In the genomic region with DNA sequence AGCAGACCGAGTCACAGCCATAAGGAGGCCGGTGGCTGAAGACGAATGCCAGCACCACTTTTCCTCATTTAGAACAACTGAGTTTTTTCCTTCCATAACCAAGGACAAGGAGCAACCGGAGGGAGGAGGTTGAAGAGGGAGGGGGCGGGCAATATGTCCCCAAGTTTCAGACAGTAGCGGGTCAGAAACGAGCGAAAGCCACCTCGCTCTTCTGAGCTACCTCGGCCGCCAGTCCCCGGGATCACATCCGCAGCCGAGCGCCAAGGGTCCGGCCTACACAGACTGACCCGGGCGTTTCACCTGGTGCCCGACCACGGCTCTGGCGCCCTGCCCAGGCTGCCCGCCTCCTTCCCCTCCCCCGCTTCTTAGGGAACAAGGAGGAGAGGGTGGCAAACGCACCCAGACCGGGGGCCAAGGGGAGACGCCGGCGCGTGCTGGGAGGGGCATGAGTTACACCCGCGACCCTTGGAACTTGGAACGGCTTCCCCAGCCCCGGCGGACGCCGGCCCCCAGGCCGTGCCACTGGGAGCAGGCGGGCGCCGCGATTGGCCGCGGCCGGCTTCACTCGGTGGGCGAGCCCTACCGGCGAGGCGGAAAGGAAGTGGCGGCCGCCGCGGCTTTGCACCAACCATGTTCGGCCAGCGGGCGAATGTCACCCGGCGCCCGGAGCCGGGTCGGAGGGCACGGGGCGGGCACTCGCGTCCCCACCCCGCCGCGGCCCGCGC, we compare ENCODE assay signal across 8 cellular contexts. TPM values are rescaled to one million over a fixed set of nuclear protein-coding genes. Genes with fewer than 3 reads are reported as not detected.
DNase-seq lines count a peak whose midpoint lies in the region; ATAC-seq and TF ChIP-seq lines count a peak whose summit lies in the region.

No MANE protein-coding gene starts in this region.

- in situ Hi-C loops in astrocyte of the spinal cord (cut with HindIII; ENCODE audit: low sequenced_read_pairs): no loop called here

- no peak for TF ChIP-seq CTCF in Calu3 (IDR thresholded peaks at IDR 0.05; ENCODE audit: unreplicated experiment)
- TF ChIP-seq CTCF in astrocyte of the spinal cord (IDR thresholded peaks at IDR 0.05; ENCODE audit: low read depth, low read length): no peak

- peak; percentile 78 for DNase-seq in Calu3
- peak; percentile 33 for DNase-seq in HuH-7.5 (ENCODE audit: low spot score)
- peak; percentile 19 to 55 (median 54) for DNase-seq in T-helper 17 cell
- peak; percentile 62 for DNase-seq in astrocyte of the spinal cord (ENCODE audit: low read depth, low spot score)
- peak; percentile 62 to 75 for DNase-seq in hippocampal formation (lab: John Stamatoyannopoulos, UW)
- DNase-seq in cerebellar nuclear complex (lab: John Stamatoyannopoulos, UW): no peak

- H3K27ac Mint-ChIP-seq in Calu3 (ENCODE audit: unreplicated experiment) (peak overlapping the region; percentile 74), T-helper 17 cell (peak overlapping the region; percentile 91)

- no TSS peak for BruUV-seq in Calu3 (replicated peaks; lab: Mats Ljungman, UMichigan)

- CTCF ChIA-PET in Calu3 (lab: Charles Lee): no interaction called here

- peaks cover 11% of the 10 kb centered on the region for H3K4me1 Mint-ChIP-seq in Calu3 (ENCODE audit: low read depth, unreplicated experiment)
- H3K4me1 Mint-ChIP-seq in T-helper 17 cell: peaks cover 46% of the 10 kb centered on the region

- no peaks in the 10 kb centered on the region for H3K9me3 Mint-ChIP-seq in Calu3 (ENCODE audit: low read depth, unreplicated experiment)

- H3K4me3 Mint-ChIP-seq in Calu3 (ENCODE audit: low read depth, unreplicated experiment) (peak overlapping the region; percentile 88), T-helper 17 cell (peak overlapping the region; percentile 90)

- H3K4me3 ChIP-seq in astrocyte of the spinal cord (ENCODE audit: low read depth, low read length): peak overlapping the region; percentile 95
- peak overlapping the region; percentile 79 for H3K4me3 ChIP-seq in rectal smooth muscle tissue (ENCODE audit: low read length)

- ATAC-seq in GM19438 (IDR thresholded peaks at IDR 0.05; ENCODE audit: low read depth, unreplicated experiment) (peak; percentile 23), T-helper 17 cell (no peak)

- H3K36me3 Mint-ChIP-seq in Calu3 (ENCODE audit: insufficient read depth, unreplicated experiment) (peaks cover 45% of the 10 kb centered on the region), T-helper 17 cell (ENCODE audit: low read depth) (peaks cover 7% of the 10 kb centered on the region)

- H3K4me1 ChIP-seq in rectal smooth muscle tissue (ENCODE audit: control insufficient read depth, insufficient read depth, low read length): peaks cover 5% of the 10 kb centered on the region

- H3K27me3 ChIP-seq in rectal smooth muscle tissue (ENCODE audit: control insufficient read depth, insufficient read depth, low read length): no peaks in the 10 kb centered on the region

- H3K36me3 ChIP-seq in rectal smooth muscle tissue (ENCODE audit: control insufficient read depth, insufficient read depth, low read length): no peaks in the 10 kb centered on the region

- H3K9me3 ChIP-seq in T-helper 17 cell (ENCODE audit: control insufficient read depth, low read length, poor library complexity, severe bottlenecking): no peaks in the 10 kb centered on the region

- peak overlapping the region; percentile 44 for H3K9ac ChIP-seq in rectal smooth muscle tissue (ENCODE audit: low read length)

- intact Hi-C loops in Calu3 (cut with micrococcal nuclease; ENCODE audit: unreplicated experiment): loop anchor here (1.0 to 5.0 kb wide), 3 partner anchors 90 to 208 kb away; no protein-coding TSS in a partner anchor

- H3K27ac ChIP-seq in rectal smooth muscle tissue (ENCODE audit: low read depth, low read length): peak overlapping the region; percentile 87

- H3K27me3 Mint-ChIP-seq in Calu3 (ENCODE audit: unreplicated experiment): no peaks in the 10 kb centered on the region
- H3K27me3 Mint-ChIP-seq in T-helper 17 cell: no peaks in the 10 kb centered on the region

RNA-seq across cellular contexts. Expression of gene IRF2, which starts 1.6 kb away (rescaled TPM):
- total RNA-seq in Calu3 (2022): 27.3 and 28.2 TPM in 2 replicates
- 10 to 100 TPM; 33.5 to 37.2 TPM for total RNA-seq in T-helper 17 cell

Comparison
In these comparisons a context has a peak if more than half of its experiments do, and no peak if none do; other contexts are left out.
1. DNase-seq: peak in Calu3 (single experiment), HuH-7.5 (single experiment), T-helper 17 cell (3 of 3), astrocyte of the spinal cord (single experiment) and hippocampal formation (2 of 2); none in cerebellar nuclear complex (0 of 2).